21 cellular contexts compared by ENCODE assay signal in the genomic region with DNA sequence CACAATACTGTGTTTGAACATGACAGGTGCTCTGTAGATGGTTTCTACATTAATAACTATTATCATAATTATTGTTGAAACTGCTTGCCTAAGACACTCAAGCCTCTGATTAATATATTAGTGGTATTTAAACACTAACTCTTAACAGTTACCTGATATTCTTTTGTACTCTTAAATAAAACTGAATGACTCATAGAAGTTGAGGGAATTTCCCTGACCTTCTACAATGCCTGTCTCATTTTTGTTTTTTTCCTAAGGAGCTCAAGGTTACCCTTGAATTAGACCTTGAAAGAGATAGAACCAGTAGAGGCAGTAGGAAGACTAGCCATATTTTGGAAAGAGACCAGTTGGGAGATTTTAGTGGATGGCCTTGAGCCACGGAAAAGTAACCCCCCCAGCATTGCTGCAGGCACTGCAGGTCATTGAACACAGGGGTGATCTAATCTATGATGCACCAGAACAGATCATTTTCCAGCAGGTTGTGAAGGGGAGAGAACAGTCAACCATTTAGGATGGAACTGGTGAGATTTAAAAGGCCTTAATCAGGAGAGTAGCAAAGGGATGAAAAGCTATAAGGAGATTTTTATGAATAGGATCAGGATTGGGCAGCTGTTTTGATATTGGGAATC.
"Had no signal": no experiment of that assay in that cellular context is flagged by ENCODE, and none has a peak within 500 bp of the region (broad histone marks: within the 10 kb centered on the region; RNA-seq: fewer than 3 reads in every experiment).

No MANE protein-coding gene starts in this region.

- H3K27ac Mint-ChIP-seq: activated CD8-positive, alpha-beta T cell treated with anti-CD3 and anti-CD28 coated beads, Interleukin-2, amount 10 ng/mL, durations not matched to agents 7 days and 5 days; activated naive CD8-positive, alpha-beta T cell; activated T-helper 17 cell treated with anti-CD3 and anti-CD28 coated beads, Interleukin-2, amount 50 U/mL, for 72 hours; mesothelial cell of epicardium; naive thymus-derived CD8-positive, alpha-beta T cell had no signal

- H3K4me1 Mint-ChIP-seq: activated T-helper 17 cell treated with anti-CD3 and anti-CD28 coated beads, Interleukin-2, amount 50 U/mL, for 72 hours; central memory CD8-positive, alpha-beta T cell; mesothelial cell of epicardium had no signal

- H3K27me3 ChIP-seq: esophagus squamous epithelium, heart right ventricle, left lung, upper lobe of left lung had no signal

- H3K4me1 ChIP-seq: esophagus squamous epithelium, heart right ventricle, left lung, psoas muscle, upper lobe of left lung had no signal

- H3K27me3 Mint-ChIP-seq: activated naive CD8-positive, alpha-beta T cell; activated T-helper 17 cell treated with anti-CD3 and anti-CD28 coated beads, Interleukin-2, amount 50 U/mL, for 72 hours; central memory CD8-positive, alpha-beta T cell had no signal

- H3K4me3 Mint-ChIP-seq: activated CD8-positive, alpha-beta T cell treated with anti-CD3 and anti-CD28 coated beads, Interleukin-2, amount 10 ng/mL, durations not matched to agents 7 days and 5 days; activated naive CD8-positive, alpha-beta T cell; activated T-helper 17 cell treated with anti-CD3 and anti-CD28 coated beads, Interleukin-2, amount 50 U/mL, for 72 hours; central memory CD8-positive, alpha-beta T cell; mesothelial cell of epicardium; naive thymus-derived CD8-positive, alpha-beta T cell had no signal

- DNase-seq: activated CD4-positive, alpha-beta T cell treated with anti-CD3 and anti-CD28 coated beads, Interleukin-2, amount 50 U/mL, for 1 hour; activated CD4-positive, CD25-positive, alpha-beta regulatory T cell treated with anti-CD3 and anti-CD28 coated beads, Interleukin-2, amount 50 U/mL, for 72 hours; activated CD8-positive, alpha-beta T cell treated with anti-CD3 and anti-CD28 coated beads, Interleukin-2, amount 10 ng/mL, durations not matched to agents 7 days and 5 days; activated T-cell treated with anti-CD3 and anti-CD28 coated beads, Interleukin-2, amount 50 U/mL, for 1 hour; effector memory CD4-positive, alpha-beta T cell; esophagus squamous epithelium; heart right ventricle; left lung; naive thymus-derived CD8-positive, alpha-beta T cell; psoas muscle; right cardiac atrium; stimulated activated CD4-positive, alpha-beta T cell treated with anti-CD3 and anti-CD28 coated beads, Interleukin-4, amount 100 ng/mL, for 24 hours; stimulated activated naive CD8-positive, alpha-beta T cell treated with anti-CD3 and anti-CD28 coated beads, Interleukin-15, Interleukin-2, amounts not matched to agents 100 U/mL and 50 U/mL, for 24 hours; T-helper 1 cell; upper lobe of left lung; WERI-Rb-1 had no signal

- H3K9me3 ChIP-seq: esophagus squamous epithelium, heart right ventricle, left lung, psoas muscle, upper lobe of left lung had no signal

- H3K36me3 ChIP-seq: left lung had no signal

- H3K4me3 ChIP-seq: esophagus squamous epithelium, heart right ventricle, left lung, lung, psoas muscle, upper lobe of left lung had no signal

- H3K36me3 Mint-ChIP-seq: activated naive CD8-positive, alpha-beta T cell; naive thymus-derived CD8-positive, alpha-beta T cell had no signal

- H3K9me3 Mint-ChIP-seq: mesothelial cell of epicardium had no signal

- H3K27ac ChIP-seq: esophagus squamous epithelium, heart right ventricle, left lung, psoas muscle, upper lobe of left lung, WERI-Rb-1 had no signal
